1 cellular context compared by ENCODE assay signal in the genomic region with DNA sequence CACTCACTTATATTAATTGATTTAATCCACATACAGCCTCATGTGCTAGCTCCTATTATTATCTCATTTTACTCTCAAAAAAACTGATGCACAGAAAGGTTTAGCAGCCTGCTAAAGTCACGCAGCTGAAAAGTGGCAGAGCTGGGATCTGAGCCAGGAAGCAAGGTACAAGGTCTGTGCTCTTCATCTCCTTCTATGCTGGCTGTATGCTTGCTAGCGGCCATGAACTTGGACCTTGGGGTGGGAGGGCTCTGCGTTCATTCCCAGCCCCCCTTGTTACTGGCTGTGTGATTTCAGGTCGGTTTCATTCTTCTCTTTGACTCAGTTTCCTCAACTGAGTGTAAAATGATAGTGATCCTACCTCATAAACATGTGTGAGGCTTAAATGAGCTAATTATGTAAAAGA.
A peak's percentile ranks its signal among the peaks of the same experiment; 100 is the strongest.
TF ChIP-seq lines count a peak whose summit lies in the region.

No MANE protein-coding gene starts in this region.

TF ChIP-seq in HepG2, 621 proteins besides CTCF, POLR2A, EP300 and RAD21 (continued from another document and continues in another):
- TF ChIP-seq, protein P1, sequence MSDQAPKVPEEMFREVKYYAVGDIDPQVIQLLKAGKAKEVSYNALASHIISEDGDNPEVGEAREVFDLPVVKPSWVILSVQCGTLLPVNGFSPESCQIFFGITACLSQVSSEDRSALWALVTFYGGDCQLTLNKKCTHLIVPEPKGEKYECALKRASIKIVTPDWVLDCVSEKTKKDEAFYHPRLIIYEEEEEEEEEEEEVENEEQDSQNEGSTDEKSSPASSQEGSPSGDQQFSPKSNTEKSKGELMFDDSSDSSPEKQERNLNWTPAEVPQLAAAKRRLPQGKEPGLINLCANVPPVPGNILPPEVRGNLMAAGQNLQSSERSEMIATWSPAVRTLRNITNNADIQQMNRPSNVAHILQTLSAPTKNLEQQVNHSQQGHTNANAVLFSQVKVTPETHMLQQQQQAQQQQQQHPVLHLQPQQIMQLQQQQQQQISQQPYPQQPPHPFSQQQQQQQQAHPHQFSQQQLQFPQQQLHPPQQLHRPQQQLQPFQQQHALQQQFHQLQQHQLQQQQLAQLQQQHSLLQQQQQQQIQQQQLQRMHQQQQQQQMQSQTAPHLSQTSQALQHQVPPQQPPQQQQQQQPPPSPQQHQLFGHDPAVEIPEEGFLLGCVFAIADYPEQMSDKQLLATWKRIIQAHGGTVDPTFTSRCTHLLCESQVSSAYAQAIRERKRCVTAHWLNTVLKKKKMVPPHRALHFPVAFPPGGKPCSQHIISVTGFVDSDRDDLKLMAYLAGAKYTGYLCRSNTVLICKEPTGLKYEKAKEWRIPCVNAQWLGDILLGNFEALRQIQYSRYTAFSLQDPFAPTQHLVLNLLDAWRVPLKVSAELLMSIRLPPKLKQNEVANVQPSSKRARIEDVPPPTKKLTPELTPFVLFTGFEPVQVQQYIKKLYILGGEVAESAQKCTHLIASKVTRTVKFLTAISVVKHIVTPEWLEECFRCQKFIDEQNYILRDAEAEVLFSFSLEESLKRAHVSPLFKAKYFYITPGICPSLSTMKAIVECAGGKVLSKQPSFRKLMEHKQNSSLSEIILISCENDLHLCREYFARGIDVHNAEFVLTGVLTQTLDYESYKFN (CRISPR knock-in tag; conservative IDR thresholded peaks at IDR 0.05): peak; percentile 69
- 0 out of 2 replicates have a peak, but pooled peaks have one; percentile 11 for TF ChIP-seq ZKSCAN1 (IDR thresholded peaks at IDR 0.05; ENCODE audit: low read length)
- TF ChIP-seq ZNF430 (CRISPR knock-in tag; IDR thresholded peaks at IDR 0.05): no peak
- no peak for TF ChIP-seq SRSF4 (IDR thresholded peaks at IDR 0.05; ENCODE audit: low read depth, low read length, poor library complexity, severe bottlenecking)
- 0 out of 2 replicates have a peak, but pooled peaks have one; percentile 50 for TF ChIP-seq ZNF816 (CRISPR knock-in tag; IDR thresholded peaks at IDR 0.05; ENCODE audit: borderline replicate concordance)
- TF ChIP-seq ZNF891 (CRISPR knock-in tag; IDR thresholded peaks at IDR 0.05): no peak
- no peak for TF ChIP-seq NR3C1 (CRISPR knock-in tag; IDR thresholded peaks at IDR 0.05)
- no peak for TF ChIP-seq FOXP1 (IDR thresholded peaks at IDR 0.05)
- TF ChIP-seq FOXP1 (CRISPR knock-in tag; IDR thresholded peaks at IDR 0.05): no peak
- no peak for TF ChIP-seq ZFP90 (CRISPR knock-in tag; IDR thresholded peaks at IDR 0.05; ENCODE audit: borderline replicate concordance)
- TF ChIP-seq, protein P2, sequence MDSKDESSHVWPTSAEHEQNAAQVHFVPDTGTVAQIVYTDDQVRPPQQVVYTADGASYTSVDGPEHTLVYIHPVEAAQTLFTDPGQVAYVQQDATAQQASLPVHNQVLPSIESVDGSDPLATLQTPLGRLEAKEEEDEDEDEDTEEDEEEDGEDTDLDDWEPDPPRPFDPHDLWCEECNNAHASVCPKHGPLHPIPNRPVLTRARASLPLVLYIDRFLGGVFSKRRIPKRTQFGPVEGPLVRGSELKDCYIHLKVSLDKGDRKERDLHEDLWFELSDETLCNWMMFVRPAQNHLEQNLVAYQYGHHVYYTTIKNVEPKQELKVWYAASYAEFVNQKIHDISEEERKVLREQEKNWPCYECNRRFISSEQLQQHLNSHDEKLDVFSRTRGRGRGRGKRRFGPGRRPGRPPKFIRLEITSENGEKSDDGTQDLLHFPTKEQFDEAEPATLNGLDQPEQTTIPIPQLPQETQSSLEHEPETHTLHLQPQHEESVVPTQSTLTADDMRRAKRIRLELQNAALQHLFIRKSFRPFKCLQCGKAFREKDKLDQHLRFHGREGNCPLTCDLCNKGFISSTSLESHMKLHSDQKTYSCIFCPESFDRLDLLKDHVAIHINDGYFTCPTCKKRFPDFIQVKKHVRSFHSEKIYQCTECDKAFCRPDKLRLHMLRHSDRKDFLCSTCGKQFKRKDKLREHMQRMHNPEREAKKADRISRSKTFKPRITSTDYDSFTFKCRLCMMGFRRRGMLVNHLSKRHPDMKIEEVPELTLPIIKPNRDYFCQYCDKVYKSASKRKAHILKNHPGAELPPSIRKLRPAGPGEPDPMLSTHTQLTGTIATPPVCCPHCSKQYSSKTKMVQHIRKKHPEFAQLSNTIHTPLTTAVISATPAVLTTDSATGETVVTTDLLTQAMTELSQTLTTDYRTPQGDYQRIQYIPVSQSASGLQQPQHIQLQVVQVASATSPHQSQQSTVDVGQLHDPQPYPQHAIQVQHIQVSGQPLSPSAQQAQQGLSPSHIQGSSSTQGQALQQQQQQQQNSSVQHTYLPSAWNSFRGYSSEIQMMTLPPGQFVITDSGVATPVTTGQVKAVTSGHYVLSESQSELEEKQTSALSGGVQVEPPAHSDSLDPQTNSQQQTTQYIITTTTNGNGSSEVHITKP (CRISPR knock-in tag; IDR thresholded peaks at IDR 0.05; ENCODE audit: low read depth): no peak
- TF ChIP-seq, protein P3, sequence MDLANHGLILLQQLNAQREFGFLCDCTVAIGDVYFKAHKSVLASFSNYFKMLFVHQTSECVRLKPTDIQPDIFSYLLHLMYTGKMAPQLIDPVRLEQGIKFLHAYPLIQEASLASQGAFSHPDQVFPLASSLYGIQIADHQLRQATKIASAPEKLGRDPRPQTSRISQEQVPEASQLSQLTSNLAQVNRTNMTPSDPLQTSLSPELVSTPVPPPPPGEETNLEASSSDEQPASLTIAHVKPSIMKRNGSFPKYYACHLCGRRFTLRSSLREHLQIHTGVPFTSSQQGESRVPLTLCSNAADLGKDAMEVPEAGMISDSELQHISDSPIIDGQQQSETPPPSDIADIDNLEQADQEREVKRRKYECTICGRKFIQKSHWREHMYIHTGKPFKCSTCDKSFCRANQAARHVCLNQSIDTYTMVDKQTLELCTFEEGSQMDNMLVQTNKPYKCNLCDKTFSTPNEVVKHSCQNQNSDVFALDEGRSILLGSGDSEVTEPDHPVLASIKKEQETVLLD (CRISPR knock-in tag; IDR thresholded peaks at IDR 0.05; ENCODE audit: low read depth): no peak
- no peak for TF ChIP-seq ZFP82 (CRISPR knock-in tag; IDR thresholded peaks at IDR 0.05; ENCODE audit: borderline replicate concordance)
- no peak for TF ChIP-seq ZNF552 (CRISPR knock-in tag; IDR thresholded peaks at IDR 0.05; ENCODE audit: borderline replicate concordance)
- no peak for TF ChIP-seq ETV6 (CRISPR knock-in tag; conservative IDR thresholded peaks at IDR 0.05)
- TF ChIP-seq, protein P4, sequence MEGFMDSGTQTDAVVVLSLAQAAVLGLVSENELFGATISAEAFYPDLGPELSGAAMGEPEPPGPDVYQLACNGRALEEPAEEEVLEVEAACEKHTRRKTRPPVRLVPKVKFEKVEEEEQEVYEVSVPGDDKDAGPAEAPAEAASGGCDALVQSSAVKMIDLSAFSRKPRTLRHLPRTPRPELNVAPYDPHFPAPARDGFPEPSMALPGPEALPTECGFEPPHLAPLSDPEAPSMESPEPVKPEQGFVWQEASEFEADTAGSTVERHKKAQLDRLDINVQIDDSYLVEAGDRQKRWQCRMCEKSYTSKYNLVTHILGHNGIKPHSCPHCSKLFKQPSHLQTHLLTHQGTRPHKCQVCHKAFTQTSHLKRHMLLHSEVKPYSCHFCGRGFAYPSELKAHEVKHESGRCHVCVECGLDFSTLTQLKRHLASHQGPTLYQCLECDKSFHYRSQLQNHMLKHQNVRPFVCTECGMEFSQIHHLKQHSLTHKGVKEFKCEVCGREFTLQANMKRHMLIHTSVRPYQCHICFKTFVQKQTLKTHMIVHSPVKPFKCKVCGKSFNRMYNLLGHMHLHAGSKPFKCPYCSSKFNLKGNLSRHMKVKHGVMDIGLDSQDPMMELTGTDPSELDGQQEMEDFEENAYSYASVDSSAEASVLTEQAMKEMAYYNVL (CRISPR knock-in tag; IDR thresholded peaks at IDR 0.05; ENCODE audit: borderline replicate concordance): no peak
- TF ChIP-seq ISL2 (CRISPR knock-in tag; IDR thresholded peaks at IDR 0.05): peak; percentile 33; the same call in 1 of the 2 replicates
- TF ChIP-seq MLX (CRISPR knock-in tag; IDR thresholded peaks at IDR 0.05): peak; percentile 88
- TF ChIP-seq GZF1 (CRISPR knock-in tag; IDR thresholded peaks at IDR 0.05): no peak
- TF ChIP-seq ZNF136 (CRISPR knock-in tag; IDR thresholded peaks at IDR 0.05; ENCODE audit: low read depth): 0 out of 2 replicates have a peak, but pooled peaks have one; percentile 63
- TF ChIP-seq ZSCAN12 (CRISPR knock-in tag; IDR thresholded peaks at IDR 0.05): no peak
- TF ChIP-seq, protein P5, sequence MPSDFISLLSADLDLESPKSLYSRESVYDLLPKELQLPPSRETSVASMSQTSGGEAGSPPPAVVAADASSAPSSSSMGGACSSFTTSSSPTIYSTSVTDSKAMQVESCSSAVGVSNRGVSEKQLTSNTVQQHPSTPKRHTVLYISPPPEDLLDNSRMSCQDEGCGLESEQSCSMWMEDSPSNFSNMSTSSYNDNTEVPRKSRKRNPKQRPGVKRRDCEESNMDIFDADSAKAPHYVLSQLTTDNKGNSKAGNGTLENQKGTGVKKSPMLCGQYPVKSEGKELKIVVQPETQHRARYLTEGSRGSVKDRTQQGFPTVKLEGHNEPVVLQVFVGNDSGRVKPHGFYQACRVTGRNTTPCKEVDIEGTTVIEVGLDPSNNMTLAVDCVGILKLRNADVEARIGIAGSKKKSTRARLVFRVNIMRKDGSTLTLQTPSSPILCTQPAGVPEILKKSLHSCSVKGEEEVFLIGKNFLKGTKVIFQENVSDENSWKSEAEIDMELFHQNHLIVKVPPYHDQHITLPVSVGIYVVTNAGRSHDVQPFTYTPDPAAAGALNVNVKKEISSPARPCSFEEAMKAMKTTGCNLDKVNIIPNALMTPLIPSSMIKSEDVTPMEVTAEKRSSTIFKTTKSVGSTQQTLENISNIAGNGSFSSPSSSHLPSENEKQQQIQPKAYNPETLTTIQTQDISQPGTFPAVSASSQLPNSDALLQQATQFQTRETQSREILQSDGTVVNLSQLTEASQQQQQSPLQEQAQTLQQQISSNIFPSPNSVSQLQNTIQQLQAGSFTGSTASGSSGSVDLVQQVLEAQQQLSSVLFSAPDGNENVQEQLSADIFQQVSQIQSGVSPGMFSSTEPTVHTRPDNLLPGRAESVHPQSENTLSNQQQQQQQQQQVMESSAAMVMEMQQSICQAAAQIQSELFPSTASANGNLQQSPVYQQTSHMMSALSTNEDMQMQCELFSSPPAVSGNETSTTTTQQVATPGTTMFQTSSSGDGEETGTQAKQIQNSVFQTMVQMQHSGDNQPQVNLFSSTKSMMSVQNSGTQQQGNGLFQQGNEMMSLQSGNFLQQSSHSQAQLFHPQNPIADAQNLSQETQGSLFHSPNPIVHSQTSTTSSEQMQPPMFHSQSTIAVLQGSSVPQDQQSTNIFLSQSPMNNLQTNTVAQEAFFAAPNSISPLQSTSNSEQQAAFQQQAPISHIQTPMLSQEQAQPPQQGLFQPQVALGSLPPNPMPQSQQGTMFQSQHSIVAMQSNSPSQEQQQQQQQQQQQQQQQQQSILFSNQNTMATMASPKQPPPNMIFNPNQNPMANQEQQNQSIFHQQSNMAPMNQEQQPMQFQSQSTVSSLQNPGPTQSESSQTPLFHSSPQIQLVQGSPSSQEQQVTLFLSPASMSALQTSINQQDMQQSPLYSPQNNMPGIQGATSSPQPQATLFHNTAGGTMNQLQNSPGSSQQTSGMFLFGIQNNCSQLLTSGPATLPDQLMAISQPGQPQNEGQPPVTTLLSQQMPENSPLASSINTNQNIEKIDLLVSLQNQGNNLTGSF (CRISPR knock-in tag; IDR thresholded peaks at IDR 0.05): no peak
- TF ChIP-seq NAIF1 (CRISPR knock-in tag; IDR thresholded peaks at IDR 0.05; ENCODE audit: borderline replicate concordance): no peak
- no peak for TF ChIP-seq NFIB (CRISPR knock-in tag; IDR thresholded peaks at IDR 0.05; ENCODE audit: borderline replicate concordance)
- no peak for TF ChIP-seq TBP (CRISPR knock-in tag; IDR thresholded peaks at IDR 0.05)
- TF ChIP-seq RNF2 (conservative IDR thresholded peaks at IDR 0.05; ENCODE audit: low read depth): no peak
- TF ChIP-seq ZNF143 (CRISPR knock-in tag; IDR thresholded peaks at IDR 0.05): no peak
- TF ChIP-seq ZNF235 (CRISPR knock-in tag; IDR thresholded peaks at IDR 0.05; ENCODE audit: borderline replicate concordance): no peak
- TF ChIP-seq SMAD9 (CRISPR knock-in tag; IDR thresholded peaks at IDR 0.05): no peak
- TF ChIP-seq ZNF678 (CRISPR knock-in tag; IDR thresholded peaks at IDR 0.05): no peak
- TF ChIP-seq FOXJ3 (CRISPR knock-in tag; IDR thresholded peaks at IDR 0.05; ENCODE audit: borderline replicate concordance): no peak
- TF ChIP-seq STAG1 (CRISPR knock-in tag; IDR thresholded peaks at IDR 0.05): no peak
- TF ChIP-seq HNRNPK (IDR thresholded peaks at IDR 0.05; ENCODE audit: low read depth, low read length, poor library complexity, severe bottlenecking): no peak
- TF ChIP-seq SMAD3 (CRISPR knock-in tag; IDR thresholded peaks at IDR 0.05): no peak
- TF ChIP-seq GATAD1 (CRISPR knock-in tag; IDR thresholded peaks at IDR 0.05): no peak
- TF ChIP-seq ZNF414 (CRISPR knock-in tag; IDR thresholded peaks at IDR 0.05): no peak
- TF ChIP-seq NFIC (IDR thresholded peaks at IDR 0.05; ENCODE audit: low read length): peak; percentile 30; the same call in 1 of the 2 replicates
- TF ChIP-seq ZBTB42 (CRISPR knock-in tag; IDR thresholded peaks at IDR 0.05): no peak
- TF ChIP-seq DDIT3 (CRISPR knock-in tag; IDR thresholded peaks at IDR 0.05): no peak
- TF ChIP-seq TFE3 (CRISPR knock-in tag; IDR thresholded peaks at IDR 0.05): no peak
- TF ChIP-seq ZNF772 (CRISPR knock-in tag; IDR thresholded peaks at IDR 0.05): 0 out of 2 replicates have a peak, but pooled peaks have one; percentile 35
